Comparison of ENCODE assay signal across 18 cellular contexts in the genomic region with DNA sequence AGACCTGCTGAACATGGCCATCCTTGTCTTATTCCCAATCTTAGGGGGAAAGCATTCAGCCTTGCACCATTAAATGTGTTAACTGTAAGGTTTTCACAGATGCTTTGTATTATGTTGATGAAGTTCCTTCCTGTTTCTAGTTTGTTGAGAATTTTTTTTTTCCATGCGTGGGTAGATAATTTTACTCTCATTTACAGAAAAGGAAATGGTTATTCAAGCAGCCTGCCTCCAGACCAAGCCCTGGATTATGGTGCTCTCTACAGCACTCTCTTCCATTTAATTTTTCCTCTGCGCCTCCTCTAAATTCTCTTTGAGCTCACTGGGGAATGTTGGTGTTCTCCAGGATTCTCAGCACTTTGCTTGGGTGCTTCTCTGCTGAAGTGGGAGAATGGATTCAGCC.
DNase-seq lines count a peak whose midpoint lies in the region; ATAC-seq and TF ChIP-seq lines count a peak whose summit lies in the region.
"Had no signal": no experiment of that assay in that cellular context is flagged by ENCODE, and none has a peak within 500 bp of the region (broad histone marks: within the 10 kb centered on the region; RNA-seq: fewer than 3 reads in every experiment).

No MANE protein-coding gene starts in this region.

- no peak overlapping the region for H2BK5ac ChIP-seq in mesenchymal stem cell (ENCODE audit: low read depth, low read length, poor library complexity, severe bottlenecking)

- peaks cover 21% of the 10 kb centered on the region for H3K4me1 Mint-ChIP-seq in CD8-positive, alpha-beta T cell (ENCODE audit: low read depth)
- H3K4me1 Mint-ChIP-seq in T-helper 17 cell (peaks cover 14% of the 10 kb centered on the region), memory B cell (peaks cover 23% of the 10 kb centered on the region)
- peaks cover 15 to 23% of the 10 kb centered on the region in 2 donors for H3K4me1 Mint-ChIP-seq in natural killer cell treated with Interleukin-12 subunit alpha and Interleukin-12 subunit beta and Interleukin-15 and Interleukin-18, amount 100 ng/mL, for 72 hours (ENCODE audit: low read depth in 2 of 2)

- intact Hi-C loops in CD8-positive, alpha-beta T cell (cut with DNase I, micrococcal nuclease), result no loop called here

- no peak overlapping the region for H3K4me2 ChIP-seq in mesenchymal stem cell (ENCODE audit: low read length, poor library complexity, severe bottlenecking)

- WGBS in mesenchymal stem cell, result 100% methylated on average over 1 of the region's 2 CpGs

- no peak overlapping the region for H2BK12ac ChIP-seq in mesenchymal stem cell (ENCODE audit: low read length in 2 of 2)

- H3K27me3 Mint-ChIP-seq in CD8-positive, alpha-beta T cell (ENCODE audit: low read depth), result no peaks in the 10 kb centered on the region
- H3K27me3 Mint-ChIP-seq in T-helper 17 cell, result peaks cover 10% of the 10 kb centered on the region
- H3K27me3 Mint-ChIP-seq in memory B cell, result no peaks in the 10 kb centered on the region
- H3K27me3 Mint-ChIP-seq in natural killer cell treated with Interleukin-12 subunit alpha and Interleukin-12 subunit beta and Interleukin-15 and Interleukin-18, amount 100 ng/mL, for 72 hours, result peaks cover 0 to 2% of the 10 kb centered on the region in 2 donors

- H3K18ac ChIP-seq in mesenchymal stem cell (ENCODE audit: low read depth in 1 of 2, low read length in 2 of 2), result no peak overlapping the region

- peak overlapping the region; percentile 17 for H3K27ac Mint-ChIP-seq in CD8-positive, alpha-beta T cell
- H3K27ac Mint-ChIP-seq in T-helper 17 cell (peak overlapping the region; percentile 60), memory B cell (no peak overlapping the region)
- H3K27ac Mint-ChIP-seq in natural killer cell treated with Interleukin-12 subunit alpha and Interleukin-12 subunit beta and Interleukin-15 and Interleukin-18, amount 100 ng/mL, for 72 hours, result peak overlapping the region in 1 of 2 donors; percentile 10

- POLR2A ChIA-PET in CD8-positive, alpha-beta T cell (lab: Charles Lee), result no interaction called here

- CTCF ChIA-PET in CD8-positive, alpha-beta T cell (lab: Charles Lee), result no interaction called here

- no peak overlapping the region for H3K4me3 Mint-ChIP-seq in CD8-positive, alpha-beta T cell
- H3K4me3 Mint-ChIP-seq in T-helper 17 cell, result no peak overlapping the region
- H3K4me3 Mint-ChIP-seq in memory B cell, result no peak overlapping the region
- H3K4me3 Mint-ChIP-seq in natural killer cell treated with Interleukin-12 subunit alpha and Interleukin-12 subunit beta and Interleukin-15 and Interleukin-18, amount 100 ng/mL, for 72 hours, result no peak overlapping the region

- H3K4me3 ChIP-seq in CD8-positive, alpha-beta T cell (ENCODE audit: low read depth, low read length), result no peak overlapping the region
- H3K4me3 ChIP-seq in mesenchymal stem cell (ENCODE audit: insufficient read depth in 1 of 2, low read depth in 1 of 2, low read length in 2 of 2), result no peak overlapping the region
- H3K4me3 ChIP-seq: HAP-1, SJCRH30 had no signal

- no peak overlapping the region for H2BK15ac ChIP-seq in mesenchymal stem cell (ENCODE audit: low read depth, poor library complexity, severe bottlenecking)

- no peaks in the 10 kb centered on the region for H3K27me3 ChIP-seq in CD8-positive, alpha-beta T cell (ENCODE audit: insufficient read depth, low read length)
- no peaks in the 10 kb centered on the region for H3K27me3 ChIP-seq in mesenchymal stem cell (ENCODE audit: control insufficient read depth in 1 of 2, insufficient read depth in 1 of 2, low read length in 2 of 2)
- H3K27me3 ChIP-seq: SJCRH30 had no signal

- no peak overlapping the region for H3K23ac ChIP-seq in mesenchymal stem cell (ENCODE audit: low read length in 2 of 2)

- no peaks in the 10 kb centered on the region for H3K36me3 Mint-ChIP-seq in CD8-positive, alpha-beta T cell
- H3K36me3 Mint-ChIP-seq in T-helper 17 cell (ENCODE audit: low read depth), result peaks cover 3% of the 10 kb centered on the region
- no peaks in the 10 kb centered on the region for H3K36me3 Mint-ChIP-seq in memory B cell
- no peaks in the 10 kb centered on the region for H3K36me3 Mint-ChIP-seq in natural killer cell treated with Interleukin-12 subunit alpha and Interleukin-12 subunit beta and Interleukin-15 and Interleukin-18, amount 100 ng/mL, for 72 hours

- H2BK120ac ChIP-seq in mesenchymal stem cell (ENCODE audit: low read depth, low read length), result no peak overlapping the region

- no peak for ATAC-seq in CD8-positive, alpha-beta T cell
- no peak for ATAC-seq in T-helper 17 cell
- ATAC-seq in memory B cell (ENCODE audit: low read depth), result peak; percentile 34
- ATAC-seq in natural killer cell treated with Interleukin-12 subunit alpha and Interleukin-12 subunit beta and Interleukin-15 and Interleukin-18, amount 100 ng/mL, for 72 hours, result no peak
- ATAC-seq: PC-3 had no signal

- H3K4me1 ChIP-seq in CD8-positive, alpha-beta T cell (ENCODE audit: insufficient read depth, low read length), result peaks cover 5% of the 10 kb centered on the region
- H3K4me1 ChIP-seq in mesenchymal stem cell (ENCODE audit: control insufficient read depth, insufficient read depth, low read depth, low read length), result peaks cover 3% of the 10 kb centered on the region
- H3K4me1 ChIP-seq: SJCRH30 had no signal

- H3K4ac ChIP-seq in mesenchymal stem cell (ENCODE audit: low read depth in 1 of 2, low read length in 2 of 2), result no peak overlapping the region

- H3K14ac ChIP-seq in mesenchymal stem cell (ENCODE audit: low read length in 2 of 2), result no peak overlapping the region

- H3K9me3 Mint-ChIP-seq in CD8-positive, alpha-beta T cell, result no peaks in the 10 kb centered on the region
- H3K9me3 Mint-ChIP-seq in memory B cell, result peaks cover 1% of the 10 kb centered on the region
- H3K9me3 Mint-ChIP-seq in natural killer cell treated with Interleukin-12 subunit alpha and Interleukin-12 subunit beta and Interleukin-15 and Interleukin-18, amount 100 ng/mL, for 72 hours, result no peaks in the 10 kb centered on the region

- no peak for TF ChIP-seq CTCF in CD8-positive, alpha-beta T cell (IDR thresholded peaks at IDR 0.05)

- no peak overlapping the region for H2AK5ac ChIP-seq in mesenchymal stem cell (ENCODE audit: low read length, severe bottlenecking)

- H4K8ac ChIP-seq in mesenchymal stem cell (ENCODE audit: low read length), result no peak overlapping the region

- no peak overlapping the region for H4K91ac ChIP-seq in mesenchymal stem cell (ENCODE audit: low read length)

- DNase-seq in NOMO-1 treated with DMSO at 0.1 percent for 48 hours (lab: John Stamatoyannopoulos, UW; ENCODE audit: unreplicated experiment) (peak; percentile 9), NOMO-1 treated with dmso at 0.1 percent for 144 hours (lab: John Stamatoyannopoulos, UW; ENCODE audit: unreplicated experiment) (no peak), T-helper 17 cell (no peak), memory B cell (ENCODE audit: low spot score in 2 of 2) (no peak), NCI-H1436 treated with DMSO at 0.1 percent for 48 hours (lab: John Stamatoyannopoulos, UW) (no peak), mesenchymal stem cell (no peak)
- DNase-seq in CD8-positive, alpha-beta T cell, result no peak
- no peak for DNase-seq in natural killer cell treated with Interleukin-12 subunit alpha and Interleukin-12 subunit beta and Interleukin-15 and Interleukin-18, amount 100 ng/mL, for 72 hours (ENCODE audit: low spot score)
- DNase-seq: NCI-H1417 treated with DMSO at 0.1 percent for 48 hours, NCI-H2029 treated with DMSO at 0.1 percent for 48 hours, NCI-H2171 treated with DMSO at 0.1 percent for 48 hours, NCI-H446 treated with DMSO at 0.1 percent for 48 hours, NCI-H748 treated with DMSO at 0.1 percent for 48 hours, PC-3, SJCRH30 had no signal

- H3K36me3 ChIP-seq in CD8-positive, alpha-beta T cell (ENCODE audit: insufficient read depth, low read length), result no peaks in the 10 kb centered on the region
- no peaks in the 10 kb centered on the region for H3K36me3 ChIP-seq in mesenchymal stem cell (ENCODE audit: control insufficient read depth in 1 of 2, insufficient read depth in 2 of 2, low read depth in 1 of 2, low read length in 2 of 2)
- H3K36me3 ChIP-seq: HAP-1, SJCRH30 had no signal

- no peak overlapping the region for H2AFZ ChIP-seq in mesenchymal stem cell (ENCODE audit: low read depth, low read length)

- no peaks in the 10 kb centered on the region for H3K79me1 ChIP-seq in mesenchymal stem cell (replicated peaks; ENCODE audit: low read length, poor library complexity, severe bottlenecking)

- H3K27ac ChIP-seq in CD8-positive, alpha-beta T cell (ENCODE audit: low read depth, low read length), result no peak overlapping the region
- no peak overlapping the region for H3K27ac ChIP-seq in mesenchymal stem cell (ENCODE audit: low read length, poor library complexity, severe bottlenecking)
- H3K27ac ChIP-seq: 22Rv1, RWPE1, SJCRH30 had no signal

- H3K9ac ChIP-seq in mesenchymal stem cell (ENCODE audit: low read length), result no peak overlapping the region

- H3K9me3 ChIP-seq in CD8-positive, alpha-beta T cell (ENCODE audit: low read length), result no peaks in the 10 kb centered on the region
- no peaks in the 10 kb centered on the region for H3K9me3 ChIP-seq in T-helper 17 cell (ENCODE audit: control insufficient read depth, low read length, poor library complexity, severe bottlenecking)
- no peaks in the 10 kb centered on the region for H3K9me3 ChIP-seq in mesenchymal stem cell (ENCODE audit: control insufficient read depth, low read length)
- H3K9me3 ChIP-seq: HAP-1, SJCRH30 had no signal
